Comparison of ENCODE assay signal across 1 cellular context in the genomic region with DNA sequence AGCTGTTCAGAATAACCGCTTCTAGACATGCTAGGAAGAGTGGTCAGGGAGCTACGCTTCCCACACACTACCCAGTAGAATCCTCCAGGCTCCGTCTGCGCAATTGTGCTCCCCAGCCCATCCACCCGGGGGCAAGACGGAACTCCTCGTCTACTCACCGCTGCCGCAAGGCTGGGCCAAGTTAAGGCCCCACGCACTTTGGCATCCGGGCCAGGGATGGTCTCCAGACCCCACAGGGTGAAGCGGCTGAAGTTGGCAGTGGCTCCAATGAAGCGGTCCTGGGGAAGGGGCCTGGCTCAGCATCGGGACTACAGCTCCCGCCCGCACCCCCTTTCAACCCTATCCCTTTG.
TF ChIP-seq lines count a peak whose summit lies in the region.

No MANE protein-coding gene starts in this region.

TF ChIP-seq in IMR-90, 13 proteins besides CTCF, POLR2A, EP300 and RAD21:
- TF ChIP-seq MAZ (IDR thresholded peaks at IDR 0.05; ENCODE audit: borderline replicate concordance, low read depth, low read length) = no peak; the same call in 1 of the 2 replicates
- TF ChIP-seq SMC3 (IDR thresholded peaks at IDR 0.05; ENCODE audit: low read depth, low read length) = no peak
- no peak for TF ChIP-seq CHD1 (IDR thresholded peaks at IDR 0.05; ENCODE audit: low read depth, low read length)
- TF ChIP-seq, protein P1, sequence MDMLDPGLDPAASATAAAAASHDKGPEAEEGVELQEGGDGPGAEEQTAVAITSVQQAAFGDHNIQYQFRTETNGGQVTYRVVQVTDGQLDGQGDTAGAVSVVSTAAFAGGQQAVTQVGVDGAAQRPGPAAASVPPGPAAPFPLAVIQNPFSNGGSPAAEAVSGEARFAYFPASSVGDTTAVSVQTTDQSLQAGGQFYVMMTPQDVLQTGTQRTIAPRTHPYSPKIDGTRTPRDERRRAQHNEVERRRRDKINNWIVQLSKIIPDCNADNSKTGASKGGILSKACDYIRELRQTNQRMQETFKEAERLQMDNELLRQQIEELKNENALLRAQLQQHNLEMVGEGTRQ (IDR thresholded peaks at IDR 0.05; ENCODE audit: low read depth, low read length) = no peak
- no peak for TF ChIP-seq FOS (IDR thresholded peaks at IDR 0.05; ENCODE audit: low read depth, low read length)
- no peak for TF ChIP-seq MAFK (IDR thresholded peaks at IDR 0.05; ENCODE audit: low read depth, low read length)
- TF ChIP-seq RCOR1 (IDR thresholded peaks at IDR 0.05; ENCODE audit: insufficient replicate concordance, low read length) = no peak
- TF ChIP-seq RFX5 (IDR thresholded peaks at IDR 0.05; ENCODE audit: low read depth, low read length) = no peak
- TF ChIP-seq, protein P2, sequence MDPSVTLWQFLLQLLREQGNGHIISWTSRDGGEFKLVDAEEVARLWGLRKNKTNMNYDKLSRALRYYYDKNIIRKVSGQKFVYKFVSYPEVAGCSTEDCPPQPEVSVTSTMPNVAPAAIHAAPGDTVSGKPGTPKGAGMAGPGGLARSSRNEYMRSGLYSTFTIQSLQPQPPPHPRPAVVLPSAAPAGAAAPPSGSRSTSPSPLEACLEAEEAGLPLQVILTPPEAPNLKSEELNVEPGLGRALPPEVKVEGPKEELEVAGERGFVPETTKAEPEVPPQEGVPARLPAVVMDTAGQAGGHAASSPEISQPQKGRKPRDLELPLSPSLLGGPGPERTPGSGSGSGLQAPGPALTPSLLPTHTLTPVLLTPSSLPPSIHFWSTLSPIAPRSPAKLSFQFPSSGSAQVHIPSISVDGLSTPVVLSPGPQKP (IDR thresholded peaks at IDR 0.05; ENCODE audit: borderline replicate concordance, low read depth, low read length) = no peak
- no peak for TF ChIP-seq MXI1 (IDR thresholded peaks at IDR 0.05; ENCODE audit: borderline replicate concordance, low read depth, low read length)
- no peak for TF ChIP-seq BHLHE40 (IDR thresholded peaks at IDR 0.05; ENCODE audit: low read depth, low read length)
- no peak for TF ChIP-seq NFE2L2 (IDR thresholded peaks at IDR 0.05; ENCODE audit: low read depth, low read length)
- TF ChIP-seq CEBPB (IDR thresholded peaks at IDR 0.05; ENCODE audit: low read depth, low read length) = no peak
